ENCODE assay signal across 14 cellular contexts in the genomic region with DNA sequence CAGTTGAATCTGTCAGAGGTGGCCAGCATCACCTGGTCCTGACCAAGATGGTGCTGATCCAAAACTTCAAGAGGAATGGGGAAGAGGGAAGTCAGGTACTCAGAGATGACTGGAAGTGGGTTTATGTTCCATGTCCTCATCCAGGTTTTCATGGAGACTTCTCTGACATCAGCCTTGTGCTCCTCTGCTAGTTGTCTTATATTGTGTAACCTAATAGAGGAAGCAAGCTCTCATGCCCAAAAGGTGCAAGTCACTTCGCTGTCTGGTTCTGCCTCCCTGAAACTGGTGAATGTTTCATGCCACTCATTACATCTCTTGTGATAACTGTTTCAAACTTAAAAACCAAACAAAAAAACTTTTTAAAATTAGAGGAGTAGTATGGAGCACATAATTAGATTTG.
DNase-seq lines count a peak whose midpoint lies in the region; ATAC-seq and TF ChIP-seq lines count a peak whose summit lies in the region.
"Had no signal": no experiment of that assay in that cellular context is flagged by ENCODE, and none has a peak within 500 bp of the region (broad histone marks: within the 10 kb centered on the region; RNA-seq: fewer than 3 reads in every experiment).

No MANE protein-coding gene starts in this region.

- TF ChIP-seq POLR2A in NB4 (IDR thresholded peaks at IDR 0.05; ENCODE audit: extremely low read depth, insufficient read length): no peak
- no peak for TF ChIP-seq POLR2A in uterus (IDR thresholded peaks at IDR 0.05)

- H3K27ac ChIP-seq in HL-60 (replicated peaks) (no peak overlapping the region), hepatocyte (no peak overlapping the region), uterus (no peak overlapping the region)
- H3K27ac ChIP-seq: C4-2B, GM23248 had no signal

- H3K27me3 ChIP-seq in HL-60 (ENCODE audit: insufficient read depth, poor library complexity, severe bottlenecking) (no peaks in the 10 kb centered on the region), hepatocyte (no peaks in the 10 kb centered on the region), uterus (no peaks in the 10 kb centered on the region)
- H3K27me3 ChIP-seq: BE2C had no signal

- H3K9me2 ChIP-seq in hepatocyte (replicated peaks; ENCODE audit: insufficient read depth): no peaks in the 10 kb centered on the region

- no peaks in the 10 kb centered on the region for H3K4me1 ChIP-seq in hepatocyte (ENCODE audit: insufficient read depth)
- H3K4me1 ChIP-seq in uterus: no peaks in the 10 kb centered on the region
- H3K4me1 ChIP-seq: BE2C had no signal

- TF ChIP-seq CTCF in HL-60 (IDR thresholded peaks at IDR 0.05; ENCODE audit: insufficient read depth, low read length): no peak
- TF ChIP-seq CTCF in NB4 (IDR thresholded peaks at IDR 0.05; ENCODE audit: low read depth, low read length): no peak
- no peak for TF ChIP-seq CTCF in hepatocyte (IDR thresholded peaks at IDR 0.05; ENCODE audit: poor library complexity)
- no peak for TF ChIP-seq CTCF in uterus (IDR thresholded peaks at IDR 0.05)

- 92% methylated on average over 1 of the region's 1 CpG for WGBS in hepatocyte (ENCODE audit: low lambda C conversion rate, missing lambda C conversion rate)

- no peak for ATAC-seq in HG03457 (IDR thresholded peaks at IDR 0.05; ENCODE audit: unreplicated experiment)

- H3K36me3 ChIP-seq in hepatocyte (replicated peaks; ENCODE audit: insufficient read depth, low read depth) (no peaks in the 10 kb centered on the region), uterus (no peaks in the 10 kb centered on the region)
- H3K36me3 ChIP-seq: BE2C had no signal

- H3K4me3 ChIP-seq in HL-60 (replicated peaks; ENCODE audit: insufficient read depth, low read length): no peak overlapping the region
- no peak overlapping the region for H3K4me3 ChIP-seq in NB4 (ENCODE audit: low read depth, low read length)
- no peak overlapping the region for H3K4me3 ChIP-seq in hepatocyte
- no peak overlapping the region for H3K4me3 ChIP-seq in uterus
- H3K4me3 ChIP-seq: GM23248 had no signal

- H2AFZ ChIP-seq in hepatocyte: no peak overlapping the region
- H2AFZ ChIP-seq: GM23248 had no signal

- no peaks in the 10 kb centered on the region for H4K20me1 ChIP-seq in hepatocyte (ENCODE audit: insufficient read depth, poor library complexity, severe bottlenecking)

- intact Hi-C loops in uterus (cut with DNase I; ENCODE audit: low total_unique reads): no loop called here

- no peaks in the 10 kb centered on the region for H3K79me2 ChIP-seq in hepatocyte

- H3K9me3 ChIP-seq in hepatocyte (ENCODE audit: low read depth): no peaks in the 10 kb centered on the region
- H3K9me3 ChIP-seq in uterus: no peaks in the 10 kb centered on the region
- H3K9me3 ChIP-seq: BE2C had no signal

- peak; percentile 7 to 55 for DNase-seq in AML-193 (lab: John Stamatoyannopoulos, UW)
- DNase-seq in HL-60 (ENCODE audit: low read depth in 1 of 2, low spot score in 1 of 2): peak; percentile 35 to 53
- DNase-seq in NB4 (ENCODE audit: low read depth): peak; percentile 20
- peak; percentile 75 for DNase-seq in SKM-1 treated with dmso at 0.1 percent for 144 hours (lab: John Stamatoyannopoulos, UW; ENCODE audit: unreplicated experiment)
- DNase-seq in amniotic stem cell (lab: John Stamatoyannopoulos, UW): no peak
- DNase-seq in hepatocyte (ENCODE audit: low spot score): no peak
- DNase-seq in uterus: no peak
- DNase-seq: BE2C, DMS53, GF-D8, GM23248, H7 had no signal

- H3K4me2 ChIP-seq in hepatocyte: no peak overlapping the region

Comparison
In these comparisons a context has a peak if more than half of its experiments do, and no peak if none do; other contexts are left out.
1. DNase-seq: peak in AML-193 (2 of 2), HL-60 (2 of 2), NB4 (single experiment) and SKM-1 treated with dmso at 0.1 percent for 144 hours (single experiment); none in amniotic stem cell (single experiment), hepatocyte (single experiment) and uterus (0 of 2).